In genomic region chr12:990308-990648, GRCh38 we compare ENCODE assay signal across 8 cellular contexts. TPM values are rescaled to one million over a fixed set of nuclear protein-coding genes. Genes with fewer than 3 reads are reported as not detected.
DNase-seq lines count a peak whose midpoint lies in the region; ATAC-seq and TF ChIP-seq lines count a peak whose summit lies in the region.

No MANE protein-coding gene starts in this region.

- in situ Hi-C loops in gastrocnemius medialis (cut with MboI; ENCODE audit: low sequenced_read_pairs in 4 of 4), result loop anchor here in 2 of 4 donors (25.0 kb wide), 1 partner anchor 597 kb away; the partner anchor contains the start of gene FBXL14 (in 2 of the 2)

- WGBS in adipose tissue, 3 donors, result 0% methylated on average over 27 of the region's 27 CpGs
- WGBS in right cardiac atrium, result under 1% methylated on average over 27 of the region's 27 CpGs

- H3K27ac ChIP-seq in adipose tissue (ENCODE audit: low read depth, low read length) (peak overlapping the region; percentile 96), right cardiac atrium (ENCODE audit: low read length) (peak overlapping the region; percentile 99), gastrocnemius medialis (peak overlapping the region; percentile 97 to 100 (median 99))

- peaks cover 0 to 5% of the 10 kb centered on the region in 2 donors for H3K36me3 ChIP-seq in gastrocnemius medialis

- no peaks in the 10 kb centered on the region for H3K27me3 ChIP-seq in right cardiac atrium (ENCODE audit: control insufficient read depth, insufficient read depth)
- no peaks in the 10 kb centered on the region for H3K27me3 ChIP-seq in gastrocnemius medialis

- TF ChIP-seq CTCF in gastrocnemius medialis (IDR thresholded peaks at IDR 0.05 in 4 of 5, conservative IDR thresholded peaks at IDR 0.05 in 1 of 5), result no peak

- peak; percentile 43 for DNase-seq in NCI-H1436 (lab: John Stamatoyannopoulos, UW)
- no peak for DNase-seq in NCI-H1436 treated with DMSO at 0.1 percent for 48 hours (lab: John Stamatoyannopoulos, UW)
- DNase-seq in RPMI8226, result peak; percentile 70
- DNase-seq in right cardiac atrium, result peak; percentile 76 to 89 (median 89)
- peak; percentile 23 to 60 for DNase-seq in gastrocnemius medialis
- DNase-seq in DMS114 treated with DMSO at 0.1 percent for 48 hours (lab: John Stamatoyannopoulos, UW; ENCODE audit: unreplicated experiment), result no peak

- peak; percentile 22 for ATAC-seq in HG03442 (IDR thresholded peaks at IDR 0.05; ENCODE audit: unreplicated experiment)
- peak; percentile 58 to 67 for ATAC-seq in right cardiac atrium
- peak; percentile 48 to 49 for ATAC-seq in gastrocnemius medialis

- no peak for TF ChIP-seq POLR2A in gastrocnemius medialis (IDR thresholded peaks at IDR 0.05)

- H3K4me3 ChIP-seq in right cardiac atrium (ENCODE audit: low read length) (peak overlapping the region; percentile 99), gastrocnemius medialis (peak overlapping the region; percentile 76 to 96 (median 90))

- intact Hi-C loops in right cardiac atrium (cut with DNase I), result no loop called here
- intact Hi-C loops in gastrocnemius medialis (cut with DNase I; ENCODE audit: low total_unique reads), result loop anchor here (2.0 to 5.0 kb wide), 3 partner anchors 41 to 237 kb away; partner anchors contain the start of genes RAD52 and WNK1

- H3K4me1 ChIP-seq in right cardiac atrium (ENCODE audit: control insufficient read depth, insufficient read depth, low read length), result peaks cover 2% of the 10 kb centered on the region
- peaks cover 30 to 35% of the 10 kb centered on the region in 2 donors for H3K4me1 ChIP-seq in gastrocnemius medialis

- no peaks in the 10 kb centered on the region for H3K9me3 ChIP-seq in right cardiac atrium (ENCODE audit: control insufficient read depth, low read length)
- no peaks in the 10 kb centered on the region for H3K9me3 ChIP-seq in gastrocnemius medialis

RNA-seq across cellular contexts. Expression of gene ERC1, which starts 0.7 kb away (rescaled TPM):
- 10 to 100 TPM in 2 of 3 donors, 1 to 10 TPM in 1; 4.0 to 16.4 (median 12.8) TPM for polyA plus RNA-seq in adipose tissue
- 10 to 100 TPM; 62.4 to 71.4 (median 65.1) TPM for total RNA-seq in right cardiac atrium
- 15.0 TPM for polyA plus RNA-seq in right cardiac atrium
- total RNA-seq in gastrocnemius medialis, result 10 to 100 TPM; 20.3 to 39.1 (median 23.5) TPM

RNA-seq across cellular contexts. Expression of gene RAD52, which starts 40.8 kb away (rescaled TPM):
- 1 to 10 TPM; 5.0 to 6.3 (median 5.2) TPM for polyA plus RNA-seq in adipose tissue
- 1 to 10 TPM; 8.1 to 10.0 (median 9.3) TPM for total RNA-seq in right cardiac atrium
- 4.3 TPM for polyA plus RNA-seq in right cardiac atrium
- 10 to 100 TPM; 11.3 to 21.0 (median 14.3) TPM for total RNA-seq in gastrocnemius medialis

Comparison
In these comparisons a context has a peak if more than half of its experiments do, and no peak if none do; other contexts are left out.
1. DNase-seq: peak in NCI-H1436 (single experiment), RPMI8226 (single experiment), right cardiac atrium (3 of 3) and gastrocnemius medialis (2 of 2); none in NCI-H1436 treated with DMSO at 0.1 percent for 48 hours (single experiment) and DMS114 treated with DMSO at 0.1 percent for 48 hours (single experiment).
2. Peak in every context shown above with its lines, with median percentiles within 50 percentile points of each other: ATAC-seq and H3K27ac ChIP-seq.